Comparison of ENCODE assay signal across 1 cellular context in the genomic region with DNA sequence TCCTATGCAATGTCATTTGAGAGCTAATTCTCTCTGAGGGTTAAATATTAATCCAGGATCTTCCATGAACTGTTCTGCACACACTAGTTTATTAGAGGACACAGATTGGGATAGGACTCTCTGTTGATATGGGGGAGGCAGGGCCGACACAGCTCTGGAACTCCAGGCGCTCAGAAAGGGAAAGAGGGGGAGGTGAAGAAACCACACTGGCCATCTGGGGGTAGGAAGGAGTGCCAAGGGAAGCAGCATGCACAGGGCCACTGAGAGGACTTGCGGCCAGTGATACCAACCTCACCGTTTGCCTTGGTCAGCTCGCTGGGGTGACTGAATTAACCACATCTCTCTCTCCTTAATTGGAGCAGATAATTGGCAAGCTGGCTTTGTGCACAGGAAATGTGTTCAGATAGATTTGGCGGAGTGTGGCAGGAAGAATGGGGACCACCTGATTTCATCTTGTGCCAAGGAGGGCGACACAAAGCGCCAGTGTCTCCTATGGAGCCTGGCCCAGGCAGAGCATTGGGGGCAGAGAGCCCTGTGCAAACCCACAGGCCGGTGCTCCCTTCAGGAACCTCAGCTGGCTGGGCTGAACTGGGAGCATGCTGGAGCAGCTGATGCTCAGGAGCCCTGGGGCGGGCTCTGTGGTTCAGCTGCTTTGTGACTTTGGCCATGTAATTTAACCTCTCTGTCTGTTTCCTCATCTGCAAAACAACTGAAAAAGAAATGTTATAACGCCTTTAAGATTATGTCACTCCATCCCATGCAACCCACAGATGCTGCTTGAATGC.
TF ChIP-seq lines count a peak whose summit lies in the region.

No MANE protein-coding gene starts in this region.

TF ChIP-seq in HepG2, 621 proteins besides CTCF, POLR2A, EP300 and RAD21 (continued from another document and continues in another):
- TF ChIP-seq, protein P1, sequence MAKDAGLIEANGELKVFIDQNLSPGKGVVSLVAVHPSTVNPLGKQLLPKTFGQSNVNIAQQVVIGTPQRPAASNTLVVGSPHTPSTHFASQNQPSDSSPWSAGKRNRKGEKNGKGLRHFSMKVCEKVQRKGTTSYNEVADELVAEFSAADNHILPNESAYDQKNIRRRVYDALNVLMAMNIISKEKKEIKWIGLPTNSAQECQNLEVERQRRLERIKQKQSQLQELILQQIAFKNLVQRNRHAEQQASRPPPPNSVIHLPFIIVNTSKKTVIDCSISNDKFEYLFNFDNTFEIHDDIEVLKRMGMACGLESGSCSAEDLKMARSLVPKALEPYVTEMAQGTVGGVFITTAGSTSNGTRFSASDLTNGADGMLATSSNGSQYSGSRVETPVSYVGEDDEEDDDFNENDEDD (CRISPR knock-in tag; IDR thresholded peaks at IDR 0.05; ENCODE audit: borderline replicate concordance), result no peak
- TF ChIP-seq, protein P2, sequence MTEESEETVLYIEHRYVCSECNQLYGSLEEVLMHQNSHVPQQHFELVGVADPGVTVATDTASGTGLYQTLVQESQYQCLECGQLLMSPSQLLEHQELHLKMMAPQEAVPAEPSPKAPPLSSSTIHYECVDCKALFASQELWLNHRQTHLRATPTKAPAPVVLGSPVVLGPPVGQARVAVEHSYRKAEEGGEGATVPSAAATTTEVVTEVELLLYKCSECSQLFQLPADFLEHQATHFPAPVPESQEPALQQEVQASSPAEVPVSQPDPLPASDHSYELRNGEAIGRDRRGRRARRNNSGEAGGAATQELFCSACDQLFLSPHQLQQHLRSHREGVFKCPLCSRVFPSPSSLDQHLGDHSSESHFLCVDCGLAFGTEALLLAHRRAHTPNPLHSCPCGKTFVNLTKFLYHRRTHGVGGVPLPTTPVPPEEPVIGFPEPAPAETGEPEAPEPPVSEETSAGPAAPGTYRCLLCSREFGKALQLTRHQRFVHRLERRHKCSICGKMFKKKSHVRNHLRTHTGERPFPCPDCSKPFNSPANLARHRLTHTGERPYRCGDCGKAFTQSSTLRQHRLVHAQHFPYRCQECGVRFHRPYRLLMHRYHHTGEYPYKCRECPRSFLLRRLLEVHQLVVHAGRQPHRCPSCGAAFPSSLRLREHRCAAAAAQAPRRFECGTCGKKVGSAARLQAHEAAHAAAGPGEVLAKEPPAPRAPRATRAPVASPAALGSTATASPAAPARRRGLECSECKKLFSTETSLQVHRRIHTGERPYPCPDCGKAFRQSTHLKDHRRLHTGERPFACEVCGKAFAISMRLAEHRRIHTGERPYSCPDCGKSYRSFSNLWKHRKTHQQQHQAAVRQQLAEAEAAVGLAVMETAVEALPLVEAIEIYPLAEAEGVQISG (CRISPR knock-in tag; IDR thresholded peaks at IDR 0.05), result no peak
- no peak for TF ChIP-seq RBM22 (optimal IDR thresholded peaks at IDR 0.05; ENCODE audit: low read length)
- TF ChIP-seq SRSF1 (optimal IDR thresholded peaks at IDR 0.05; ENCODE audit: low read depth, low read length), result no peak
- peak; percentile 31 for TF ChIP-seq BCL6 (CRISPR knock-in tag; IDR thresholded peaks at IDR 0.05)
- no peak for TF ChIP-seq ZBTB3 (CRISPR knock-in tag; IDR thresholded peaks at IDR 0.05; ENCODE audit: borderline replicate concordance, low read depth)
- TF ChIP-seq, protein P3, sequence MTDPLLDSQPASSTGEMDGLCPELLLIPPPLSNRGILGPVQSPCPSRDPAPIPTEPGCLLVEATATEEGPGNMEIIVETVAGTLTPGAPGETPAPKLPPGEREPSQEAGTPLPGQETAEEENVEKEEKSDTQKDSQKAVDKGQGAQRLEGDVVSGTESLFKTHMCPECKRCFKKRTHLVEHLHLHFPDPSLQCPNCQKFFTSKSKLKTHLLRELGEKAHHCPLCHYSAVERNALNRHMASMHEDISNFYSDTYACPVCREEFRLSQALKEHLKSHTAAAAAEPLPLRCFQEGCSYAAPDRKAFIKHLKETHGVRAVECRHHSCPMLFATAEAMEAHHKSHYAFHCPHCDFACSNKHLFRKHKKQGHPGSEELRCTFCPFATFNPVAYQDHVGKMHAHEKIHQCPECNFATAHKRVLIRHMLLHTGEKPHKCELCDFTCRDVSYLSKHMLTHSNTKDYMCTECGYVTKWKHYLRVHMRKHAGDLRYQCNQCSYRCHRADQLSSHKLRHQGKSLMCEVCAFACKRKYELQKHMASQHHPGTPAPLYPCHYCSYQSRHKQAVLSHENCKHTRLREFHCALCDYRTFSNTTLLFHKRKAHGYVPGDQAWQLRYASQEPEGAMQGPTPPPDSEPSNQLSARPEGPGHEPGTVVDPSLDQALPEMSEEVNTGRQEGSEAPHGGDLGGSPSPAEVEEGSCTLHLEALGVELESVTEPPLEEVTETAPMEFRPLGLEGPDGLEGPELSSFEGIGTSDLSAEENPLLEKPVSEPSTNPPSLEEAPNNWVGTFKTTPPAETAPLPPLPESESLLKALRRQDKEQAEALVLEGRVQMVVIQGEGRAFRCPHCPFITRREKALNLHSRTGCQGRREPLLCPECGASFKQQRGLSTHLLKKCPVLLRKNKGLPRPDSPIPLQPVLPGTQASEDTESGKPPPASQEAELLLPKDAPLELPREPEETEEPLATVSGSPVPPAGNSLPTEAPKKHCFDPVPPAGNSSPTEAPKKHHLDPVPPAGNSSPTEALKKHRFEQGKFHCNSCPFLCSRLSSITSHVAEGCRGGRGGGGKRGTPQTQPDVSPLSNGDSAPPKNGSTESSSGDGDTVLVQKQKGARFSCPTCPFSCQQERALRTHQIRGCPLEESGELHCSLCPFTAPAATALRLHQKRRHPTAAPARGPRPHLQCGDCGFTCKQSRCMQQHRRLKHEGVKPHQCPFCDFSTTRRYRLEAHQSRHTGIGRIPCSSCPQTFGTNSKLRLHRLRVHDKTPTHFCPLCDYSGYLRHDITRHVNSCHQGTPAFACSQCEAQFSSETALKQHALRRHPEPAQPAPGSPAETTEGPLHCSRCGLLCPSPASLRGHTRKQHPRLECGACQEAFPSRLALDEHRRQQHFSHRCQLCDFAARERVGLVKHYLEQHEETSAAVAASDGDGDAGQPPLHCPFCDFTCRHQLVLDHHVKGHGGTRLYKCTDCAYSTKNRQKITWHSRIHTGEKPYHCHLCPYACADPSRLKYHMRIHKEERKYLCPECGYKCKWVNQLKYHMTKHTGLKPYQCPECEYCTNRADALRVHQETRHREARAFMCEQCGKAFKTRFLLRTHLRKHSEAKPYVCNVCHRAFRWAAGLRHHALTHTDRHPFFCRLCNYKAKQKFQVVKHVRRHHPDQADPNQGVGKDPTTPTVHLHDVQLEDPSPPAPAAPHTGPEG (CRISPR knock-in tag; IDR thresholded peaks at IDR 0.05), result no peak
- TF ChIP-seq AGO2 (optimal IDR thresholded peaks at IDR 0.05; ENCODE audit: low read depth, low read length), result no peak
- no peak for TF ChIP-seq SNAI1 (CRISPR knock-in tag; IDR thresholded peaks at IDR 0.05; ENCODE audit: borderline replicate concordance)
- TF ChIP-seq, protein P4, sequence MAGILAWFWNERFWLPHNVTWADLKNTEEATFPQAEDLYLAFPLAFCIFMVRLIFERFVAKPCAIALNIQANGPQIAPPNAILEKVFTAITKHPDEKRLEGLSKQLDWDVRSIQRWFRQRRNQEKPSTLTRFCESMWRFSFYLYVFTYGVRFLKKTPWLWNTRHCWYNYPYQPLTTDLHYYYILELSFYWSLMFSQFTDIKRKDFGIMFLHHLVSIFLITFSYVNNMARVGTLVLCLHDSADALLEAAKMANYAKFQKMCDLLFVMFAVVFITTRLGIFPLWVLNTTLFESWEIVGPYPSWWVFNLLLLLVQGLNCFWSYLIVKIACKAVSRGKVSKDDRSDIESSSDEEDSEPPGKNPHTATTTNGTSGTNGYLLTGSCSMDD (CRISPR knock-in tag; IDR thresholded peaks at IDR 0.05), result no peak
- TF ChIP-seq, protein P5, sequence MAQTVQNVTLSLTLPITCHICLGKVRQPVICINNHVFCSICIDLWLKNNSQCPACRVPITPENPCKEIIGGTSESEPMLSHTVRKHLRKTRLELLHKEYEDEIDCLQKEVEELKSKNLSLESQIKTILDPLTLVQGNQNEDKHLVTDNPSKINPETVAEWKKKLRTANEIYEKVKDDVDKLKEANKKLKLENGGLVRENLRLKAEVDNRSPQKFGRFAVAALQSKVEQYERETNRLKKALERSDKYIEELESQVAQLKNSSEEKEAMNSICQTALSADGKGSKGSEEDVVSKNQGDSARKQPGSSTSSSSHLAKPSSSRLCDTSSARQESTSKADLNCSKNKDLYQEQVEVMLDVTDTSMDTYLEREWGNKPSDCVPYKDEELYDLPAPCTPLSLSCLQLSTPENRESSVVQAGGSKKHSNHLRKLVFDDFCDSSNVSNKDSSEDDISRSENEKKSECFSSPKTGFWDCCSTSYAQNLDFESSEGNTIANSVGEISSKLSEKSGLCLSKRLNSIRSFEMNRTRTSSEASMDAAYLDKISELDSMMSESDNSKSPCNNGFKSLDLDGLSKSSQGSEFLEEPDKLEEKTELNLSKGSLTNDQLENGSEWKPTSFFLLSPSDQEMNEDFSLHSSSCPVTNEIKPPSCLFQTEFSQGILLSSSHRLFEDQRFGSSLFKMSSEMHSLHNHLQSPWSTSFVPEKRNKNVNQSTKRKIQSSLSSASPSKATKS (CRISPR knock-in tag; IDR thresholded peaks at IDR 0.05), result no peak
- TF ChIP-seq, protein P6, sequence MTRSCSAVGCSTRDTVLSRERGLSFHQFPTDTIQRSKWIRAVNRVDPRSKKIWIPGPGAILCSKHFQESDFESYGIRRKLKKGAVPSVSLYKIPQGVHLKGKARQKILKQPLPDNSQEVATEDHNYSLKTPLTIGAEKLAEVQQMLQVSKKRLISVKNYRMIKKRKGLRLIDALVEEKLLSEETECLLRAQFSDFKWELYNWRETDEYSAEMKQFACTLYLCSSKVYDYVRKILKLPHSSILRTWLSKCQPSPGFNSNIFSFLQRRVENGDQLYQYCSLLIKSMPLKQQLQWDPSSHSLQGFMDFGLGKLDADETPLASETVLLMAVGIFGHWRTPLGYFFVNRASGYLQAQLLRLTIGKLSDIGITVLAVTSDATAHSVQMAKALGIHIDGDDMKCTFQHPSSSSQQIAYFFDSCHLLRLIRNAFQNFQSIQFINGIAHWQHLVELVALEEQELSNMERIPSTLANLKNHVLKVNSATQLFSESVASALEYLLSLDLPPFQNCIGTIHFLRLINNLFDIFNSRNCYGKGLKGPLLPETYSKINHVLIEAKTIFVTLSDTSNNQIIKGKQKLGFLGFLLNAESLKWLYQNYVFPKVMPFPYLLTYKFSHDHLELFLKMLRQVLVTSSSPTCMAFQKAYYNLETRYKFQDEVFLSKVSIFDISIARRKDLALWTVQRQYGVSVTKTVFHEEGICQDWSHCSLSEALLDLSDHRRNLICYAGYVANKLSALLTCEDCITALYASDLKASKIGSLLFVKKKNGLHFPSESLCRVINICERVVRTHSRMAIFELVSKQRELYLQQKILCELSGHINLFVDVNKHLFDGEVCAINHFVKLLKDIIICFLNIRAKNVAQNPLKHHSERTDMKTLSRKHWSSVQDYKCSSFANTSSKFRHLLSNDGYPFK (CRISPR knock-in tag; IDR thresholded peaks at IDR 0.05; ENCODE audit: borderline replicate concordance), result no peak; the same call in 1 of the 2 replicates
- no peak for TF ChIP-seq JUNB (CRISPR knock-in tag; IDR thresholded peaks at IDR 0.05; ENCODE audit: borderline replicate concordance)
- TF ChIP-seq ZNF251 (CRISPR knock-in tag; IDR thresholded peaks at IDR 0.05), result no peak
- TF ChIP-seq, protein P7, sequence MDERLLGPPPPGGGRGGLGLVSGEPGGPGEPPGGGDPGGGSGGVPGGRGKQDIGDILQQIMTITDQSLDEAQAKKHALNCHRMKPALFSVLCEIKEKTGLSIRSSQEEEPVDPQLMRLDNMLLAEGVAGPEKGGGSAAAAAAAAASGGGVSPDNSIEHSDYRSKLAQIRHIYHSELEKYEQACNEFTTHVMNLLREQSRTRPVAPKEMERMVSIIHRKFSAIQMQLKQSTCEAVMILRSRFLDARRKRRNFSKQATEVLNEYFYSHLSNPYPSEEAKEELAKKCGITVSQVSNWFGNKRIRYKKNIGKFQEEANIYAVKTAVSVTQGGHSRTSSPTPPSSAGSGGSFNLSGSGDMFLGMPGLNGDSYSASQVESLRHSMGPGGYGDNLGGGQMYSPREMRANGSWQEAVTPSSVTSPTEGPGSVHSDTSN (CRISPR knock-in tag; IDR thresholded peaks at IDR 0.05), result no peak
- no peak for TF ChIP-seq ZNF780A (CRISPR knock-in tag; IDR thresholded peaks at IDR 0.05)
- TF ChIP-seq SMAD1 (CRISPR knock-in tag; IDR thresholded peaks at IDR 0.05; ENCODE audit: borderline replicate concordance, low read depth), result no peak
- TF ChIP-seq ZNF550 (CRISPR knock-in tag; IDR thresholded peaks at IDR 0.05; ENCODE audit: borderline replicate concordance), result peak; percentile 84; the same call in 1 of the 2 replicates
- TF ChIP-seq ZNF10 (CRISPR knock-in tag; IDR thresholded peaks at IDR 0.05; ENCODE audit: borderline replicate concordance, low read depth), result no peak
- TF ChIP-seq KLF16 (CRISPR knock-in tag; IDR thresholded peaks at IDR 0.05), result 0 out of 4 replicates have a peak, but pooled peaks of 1 of the 2 experiments have one; percentile 12
- TF ChIP-seq RORA (CRISPR knock-in tag; IDR thresholded peaks at IDR 0.05), result no peak
- TF ChIP-seq, protein P8, sequence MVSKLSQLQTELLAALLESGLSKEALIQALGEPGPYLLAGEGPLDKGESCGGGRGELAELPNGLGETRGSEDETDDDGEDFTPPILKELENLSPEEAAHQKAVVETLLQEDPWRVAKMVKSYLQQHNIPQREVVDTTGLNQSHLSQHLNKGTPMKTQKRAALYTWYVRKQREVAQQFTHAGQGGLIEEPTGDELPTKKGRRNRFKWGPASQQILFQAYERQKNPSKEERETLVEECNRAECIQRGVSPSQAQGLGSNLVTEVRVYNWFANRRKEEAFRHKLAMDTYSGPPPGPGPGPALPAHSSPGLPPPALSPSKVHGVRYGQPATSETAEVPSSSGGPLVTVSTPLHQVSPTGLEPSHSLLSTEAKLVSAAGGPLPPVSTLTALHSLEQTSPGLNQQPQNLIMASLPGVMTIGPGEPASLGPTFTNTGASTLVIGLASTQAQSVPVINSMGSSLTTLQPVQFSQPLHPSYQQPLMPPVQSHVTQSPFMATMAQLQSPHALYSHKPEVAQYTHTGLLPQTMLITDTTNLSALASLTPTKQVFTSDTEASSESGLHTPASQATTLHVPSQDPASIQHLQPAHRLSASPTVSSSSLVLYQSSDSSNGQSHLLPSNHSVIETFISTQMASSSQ (IDR thresholded peaks at IDR 0.05; ENCODE audit: low read depth), result peak; percentile 90
- TF ChIP-seq, protein P8 (CRISPR knock-in tag; IDR thresholded peaks at IDR 0.05; ENCODE audit: borderline replicate concordance), result peak; percentile 86; the same call in 1 of the 2 replicates
- TF ChIP-seq ZNF432 (CRISPR knock-in tag; IDR thresholded peaks at IDR 0.05; ENCODE audit: borderline replicate concordance), result no peak
- no peak for TF ChIP-seq NR1H2 (CRISPR knock-in tag; IDR thresholded peaks at IDR 0.05; ENCODE audit: borderline replicate concordance, low read depth)
- no peak for TF ChIP-seq ZNF430 (CRISPR knock-in tag; IDR thresholded peaks at IDR 0.05)
